In genomic region chrX:41923257-41923924, GRCh38 we compare ENCODE assay signal across 8 cellular contexts. TPM values are rescaled to one million over a fixed set of nuclear protein-coding genes. Genes with fewer than 3 reads are reported as not detected.
DNase-seq lines count a peak whose midpoint lies in the region; ATAC-seq and FAIRE-seq lines count a peak whose summit lies in the region.

TSS of gene CASK (minus strand) at chrX:41923554. CDS start at chrX:41922988, 566 bp downstream.

- FAIRE-seq in HTR-8/SVneo (lab: Jason Lieb, UNC), result peak; percentile 99

- H3K36me3 Mint-ChIP-seq in memory B cell, result no peaks in the 10 kb centered on the region

- peak within 1 kb of the TSS; percentile 85 for H3K4me3 Mint-ChIP-seq in memory B cell

- H3K27me3 Mint-ChIP-seq in memory B cell, result no peaks in the 10 kb centered on the region

- CTCF ChIA-PET in activated CD8-positive, alpha-beta memory T cell treated with anti-CD3 and anti-CD28 coated beads for 36 hours (lab: Charles Lee), result interaction anchor here (1.5 kb wide), 1 partner anchor 17 kb away, joined by 4 read pairs; no protein-coding TSS in a partner anchor

- POLR2A ChIA-PET in activated CD8-positive, alpha-beta memory T cell treated with anti-CD3 and anti-CD28 coated beads for 36 hours (lab: Charles Lee), result no interaction called here

- H3K9me3 Mint-ChIP-seq in memory B cell, result no peaks in the 10 kb centered on the region

- H3K4me1 Mint-ChIP-seq in memory B cell, result peaks cover 13% of the 10 kb centered on the region

- ATAC-seq in GM21381 (IDR thresholded peaks at IDR 0.05; ENCODE audit: unreplicated experiment) (peak; percentile 85), memory B cell (ENCODE audit: low read depth) (peak; percentile 77)

- DNase-seq in COLO668 (lab: John Stamatoyannopoulos, UW; ENCODE audit: unreplicated experiment) (peak; percentile 94), HTR-8/SVneo (ENCODE audit: insufficient read length, low spot score) (peak; percentile 85), NOMO-1 (lab: John Stamatoyannopoulos, UW; ENCODE audit: unreplicated experiment in 2 of 2) (peak; percentile 79 to 81), memory B cell (ENCODE audit: low spot score in 2 of 2) (peak; percentile 65 to 68)
- DNase-seq in effector CD8-positive, alpha-beta T cell (lab: John Stamatoyannopoulos, UW), result peak; percentile 85
- DNase-seq in stimulated activated CD4-positive, alpha-beta T cell treated with anti-CD3 and anti-CD28 coated beads, TNF-alpha, amount 100 ng/mL, for 48 hours (ENCODE audit: low read depth in 3 of 3), result peak; percentile 76 to 82 (median 77)

- H3K27ac Mint-ChIP-seq in memory B cell, result peak within 1 kb of the TSS; percentile 71

RNA-seq across cellular contexts. Expression of gene CASK, which starts in this region (rescaled TPM):
- 10 to 100 TPM; 27.9 to 28.4 TPM for total RNA-seq in activated CD8-positive, alpha-beta memory T cell treated with anti-CD3 and anti-CD28 coated beads for 36 hours

Comparison
In these comparisons a context has a peak if more than half of its experiments do, and no peak if none do; other contexts are left out.
1. Peak in every context shown above with its lines: DNase-seq and ATAC-seq.